Comparison of ENCODE assay signal across 10 cellular contexts in the genomic region with DNA sequence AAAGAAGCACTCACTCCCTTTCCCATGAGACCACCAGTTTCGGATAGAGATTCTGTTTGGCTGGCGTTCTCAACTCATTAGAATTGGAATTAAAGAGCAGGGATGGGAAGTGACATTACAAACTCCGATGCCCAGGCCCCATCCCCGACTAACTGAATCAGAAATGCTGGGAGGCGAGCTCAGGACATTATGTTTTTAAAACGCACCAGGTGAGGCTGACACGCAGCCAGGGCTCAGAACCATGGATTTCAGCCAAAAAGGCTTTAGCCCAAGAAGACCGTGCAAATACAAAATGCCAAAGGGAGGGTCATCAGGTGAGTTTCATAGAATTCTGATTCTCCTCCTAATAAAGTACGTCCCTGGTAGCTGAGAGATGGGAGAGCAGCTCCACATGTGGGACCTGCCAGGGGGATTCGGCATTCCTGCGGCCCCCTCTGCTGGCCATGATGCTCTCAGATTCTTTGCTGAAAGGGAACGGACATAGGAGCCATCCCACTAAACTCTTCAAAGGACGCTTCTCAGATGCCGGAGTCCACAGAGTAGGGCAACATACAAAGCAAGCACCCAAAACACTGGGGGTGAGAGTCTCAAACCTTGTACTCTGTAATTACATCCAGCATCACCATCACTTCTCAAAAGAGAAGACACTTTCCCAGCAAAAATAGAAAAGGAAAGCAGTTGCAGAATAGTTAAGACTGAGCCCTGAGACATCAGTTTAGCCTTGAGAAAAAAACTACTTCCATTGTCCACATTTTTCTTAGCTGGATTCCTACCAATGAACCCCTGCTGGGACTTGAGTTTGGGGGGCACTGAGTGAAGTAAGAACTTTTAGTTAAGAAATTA.
DNase-seq lines count a peak whose midpoint lies in the region; ATAC-seq and TF ChIP-seq lines count a peak whose summit lies in the region.
"Had no signal": no experiment of that assay in that cellular context is flagged by ENCODE, and none has a peak within 500 bp of the region (broad histone marks: within the 10 kb centered on the region; RNA-seq: fewer than 3 reads in every experiment).

No MANE protein-coding gene starts in this region.

- H3K27me3 Mint-ChIP-seq in Caco-2 (ENCODE audit: insufficient read depth, unreplicated experiment) (peaks cover 21% of the 10 kb centered on the region), mesothelial cell of epicardium (ENCODE audit: low read depth) (peaks cover 18% of the 10 kb centered on the region)

- H3K9me3 Mint-ChIP-seq in Caco-2 (ENCODE audit: unreplicated experiment) (no peaks in the 10 kb centered on the region), mesothelial cell of epicardium (no peaks in the 10 kb centered on the region)

- no peak overlapping the region for H3K9ac ChIP-seq in adipocyte (ENCODE audit: low read length)

- H3K4me1 Mint-ChIP-seq in Caco-2 (ENCODE audit: low read depth, unreplicated experiment) = peaks cover 7% of the 10 kb centered on the region
- H3K4me1 Mint-ChIP-seq in mesothelial cell of epicardium = peaks cover 12% of the 10 kb centered on the region

- CTCF ChIA-PET in Caco-2 (lab: Charles Lee) = interaction anchor here (0.6 to 1.7 kb wide), 34 partner anchors 8 to 873 kb away, joined by 3 to 30 read pairs (median 4); a partner anchor contains a TSS

- intact Hi-C loops in Caco-2 (cut with micrococcal nuclease; ENCODE audit: unreplicated experiment) = loop anchor here (1.0 to 5.0 kb wide), 6 partner anchors 46 to 511 kb away; a partner anchor contains a TSS

- H3K27me3 ChIP-seq in Caco-2 (replicated peaks; ENCODE audit: control insufficient read depth, insufficient read depth, low read length) (no peaks in the 10 kb centered on the region), adipocyte (replicated peaks; ENCODE audit: control insufficient read depth, insufficient read depth, low read length) (peaks cover 36% of the 10 kb centered on the region)
- H3K27me3 ChIP-seq: right atrium auricular region had no signal

- DNase-seq in Caco-2 (peak; percentile 82 to 85), HT1080 (ENCODE audit: low read depth) (peak; percentile 70), adipocyte (ENCODE audit: low read depth) (peak; percentile 52), mesothelial cell of epicardium (ENCODE audit: low spot score in 2 of 2, unreplicated experiment in 2 of 2) (peak in 1 of 2 experiments; percentile 79), NCI-H187 (lab: John Stamatoyannopoulos, UW) (no peak), ureter (ENCODE audit: low spot score) (no peak), GM19240 (ENCODE audit: insufficient read length, low spot score) (no peak)

- H3K36me3 ChIP-seq in Caco-2 (ENCODE audit: control insufficient read depth, insufficient read depth, low read length) (no peaks in the 10 kb centered on the region), adipocyte (ENCODE audit: control insufficient read depth, insufficient read depth, low read length, severe bottlenecking) (no peaks in the 10 kb centered on the region)
- H3K36me3 ChIP-seq: right atrium auricular region had no signal

- H3K36me3 Mint-ChIP-seq in Caco-2 (ENCODE audit: insufficient read depth, unreplicated experiment) (no peaks in the 10 kb centered on the region), mesothelial cell of epicardium (no peaks in the 10 kb centered on the region)
- H3K36me3 Mint-ChIP-seq: IgD-negative memory B cell had no signal

- peak; percentile 90 to 93 for TF ChIP-seq CTCF in Caco-2 (IDR thresholded peaks at IDR 0.05; ENCODE audit: insufficient read depth in 1 of 2, low read depth in 1 of 2, low read length in 1 of 2, severe bottlenecking in 1 of 2, unreplicated experiment in 1 of 2)
- peak; percentile 37 for TF ChIP-seq CTCF in mesothelial cell of epicardium (IDR thresholded peaks at IDR 0.05; ENCODE audit: unreplicated experiment)

- H3K9me3 ChIP-seq in Caco-2 (no peaks in the 10 kb centered on the region), adipocyte (ENCODE audit: control insufficient read depth, low read length) (no peaks in the 10 kb centered on the region)
- H3K9me3 ChIP-seq: right atrium auricular region had no signal

- POLR2A ChIA-PET in Caco-2 (lab: Charles Lee) = no interaction called here

- H3K27ac Mint-ChIP-seq in Caco-2 (ENCODE audit: unreplicated experiment) (no peak overlapping the region), mesothelial cell of epicardium (no peak overlapping the region)

- ATAC-seq in GM21423 (IDR thresholded peaks at IDR 0.05; ENCODE audit: unreplicated experiment) = no peak

- BruUV-seq in Caco-2 (replicated peaks; lab: Mats Ljungman, UMichigan) = no TSS peak

- H3K4me1 ChIP-seq in Caco-2 (no peaks in the 10 kb centered on the region), adipocyte (ENCODE audit: control insufficient read depth, insufficient read depth, low read length) (no peaks in the 10 kb centered on the region)
- H3K4me1 ChIP-seq: right atrium auricular region had no signal

- H3K4me3 Mint-ChIP-seq in Caco-2 (ENCODE audit: unreplicated experiment) = no peak overlapping the region
- no peak overlapping the region for H3K4me3 Mint-ChIP-seq in mesothelial cell of epicardium
- H3K4me3 Mint-ChIP-seq: IgD-negative memory B cell had no signal

- H3K4me3 ChIP-seq in Caco-2 (ENCODE audit: low read depth, low read length) (no peak overlapping the region), adipocyte (ENCODE audit: low read length) (no peak overlapping the region)
- H3K4me3 ChIP-seq: right atrium auricular region had no signal

Comparison
In these comparisons a context has a peak if more than half of its experiments do, and no peak if none do; other contexts are left out.
1. DNase-seq: peak in Caco-2 (2 of 2), HT1080 (single experiment) and adipocyte (single experiment); none in NCI-H187 (0 of 2), ureter (single experiment) and GM19240 (single experiment).